Comparison of ENCODE assay signal across 1 cellular context in genomic region chr2:74653589-74653984, GRCh38.
TF ChIP-seq lines count a peak whose summit lies in the region.

No MANE protein-coding gene starts in this region.

TF ChIP-seq in WTC11, 78 proteins besides CTCF, POLR2A, EP300 and RAD21 (continued from another document):
- TF ChIP-seq HMGXB4 (CRISPR knock-in tag; IDR thresholded peaks at IDR 0.05), result no peak
- TF ChIP-seq FOXJ3 (CRISPR knock-in tag; IDR thresholded peaks at IDR 0.05; ENCODE audit: borderline replicate concordance), result no peak
- TF ChIP-seq ATF2 (CRISPR knock-in tag; IDR thresholded peaks at IDR 0.05; ENCODE audit: borderline replicate concordance, low read depth), result no peak
